25 cellular contexts compared by ENCODE assay signal in the genomic region with DNA sequence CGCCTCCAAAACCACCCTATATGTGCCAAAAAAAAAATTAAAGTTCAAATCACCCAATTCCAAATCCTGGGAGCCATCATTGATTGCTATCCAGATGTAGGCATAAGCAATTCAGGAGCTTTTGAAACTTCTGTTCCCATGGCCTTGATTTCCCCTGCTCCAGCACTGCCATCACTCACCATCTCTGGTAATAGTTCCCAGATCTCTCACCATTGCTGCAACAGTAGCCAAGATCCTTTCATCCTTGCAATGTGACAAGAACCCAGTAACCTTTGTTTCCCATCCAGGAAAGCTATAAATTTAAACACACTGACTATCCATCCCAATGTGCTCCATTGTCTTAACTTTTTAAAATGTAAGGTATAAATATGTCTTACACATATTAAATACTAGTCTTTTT.
DNase-seq lines count a peak whose midpoint lies in the region; ATAC-seq, FAIRE-seq and TF ChIP-seq lines count a peak whose summit lies in the region.
"Had no signal": no experiment of that assay in that cellular context is flagged by ENCODE, and none has a peak within 500 bp of the region (broad histone marks: within the 10 kb centered on the region; RNA-seq: fewer than 3 reads in every experiment).

No MANE protein-coding gene starts in this region.

- H3K9me3 ChIP-seq in heart right ventricle = no peaks in the 10 kb centered on the region
- H3K9me3 ChIP-seq: BE2C, BLaER1 had no signal

- no peaks in the 10 kb centered on the region for H3K36me3 ChIP-seq in heart right ventricle
- H3K36me3 ChIP-seq: BE2C, BLaER1 had no signal

- intact Hi-C loops in Right ventricle myocardium superior (cut with DNase I) (no loop called here), cardiac septum (cut with DNase I) (no loop called here), heart right ventricle (cut with DNase I) (loop anchor here in 1 of 10 donors (5.0 kb wide), 1 partner anchor 35 kb away; no protein-coding TSS in a partner anchor), left ventricle myocardium superior (cut with micrococcal nuclease) (no loop called here)

- H3K4me1 ChIP-seq in heart right ventricle = peaks cover 0 to 10% (median 0%) of the 10 kb centered on the region in 9 donors
- H3K4me1 ChIP-seq: BE2C, BLaER1 had no signal

- no peak for DNase-seq in Right ventricle myocardium superior
- DNase-seq in cardiac septum (ENCODE audit: low spot score) = no peak
- DNase-seq in heart right ventricle = peak in 1 of 2 donors; percentile 22
- DNase-seq in left ventricle myocardium superior = no peak
- DNase-seq in NCI-H2107 treated with DMSO at 0.1 percent for 48 hours (lab: John Stamatoyannopoulos, UW; ENCODE audit: unreplicated experiment) = no peak
- DNase-seq in RCC 7860 (ENCODE audit: low spot score) = no peak
- DNase-seq: 8988T; ACHN; BE2C; C1 segment of cervical spinal cord; CD4-positive, alpha-beta memory T cell; CD4-positive, CD25-positive, alpha-beta regulatory T cell; CD8-positive, alpha-beta memory T cell; COR-L47; DMS 273 treated with DMSO at 0.1 percent for 48 hours; DMS153; DMS53; DMS79; DND-41; EL; GDM1 had no signal

- no peak for FAIRE-seq in RCC 7860 (lab: Jason Lieb, UNC)
- FAIRE-seq: GM12878, GM12892, GM18507 had no signal

- 81 to 90% methylated on average over 1 of the region's 1 CpG for WGBS in heart right ventricle, 2 donors

- H3K27ac ChIP-seq in heart right ventricle = peak overlapping the region in 3 of 10 donors; percentile 5 to 28 (median 26)
- H3K27ac ChIP-seq: BLaER1 had no signal

- no peak for TF ChIP-seq CTCF in heart right ventricle (IDR thresholded peaks at IDR 0.05)

- no peak overlapping the region for H3K4me3 ChIP-seq in heart right ventricle
- H3K4me3 ChIP-seq: BLaER1, GM12878 had no signal

- ATAC-seq in Right ventricle myocardium superior (ENCODE audit: poor library complexity) (peak; percentile 87), heart right ventricle (peak in 6 of 8 donors; percentile 47 to 80 (median 62)), left ventricle myocardium superior (peak; percentile 93)
- ATAC-seq: GM12878 had no signal

- no peaks in the 10 kb centered on the region for H3K27me3 ChIP-seq in heart right ventricle
- H3K27me3 ChIP-seq: BE2C, BLaER1 had no signal
